Comparison of ENCODE assay signal across 1 cellular context in the genomic region with DNA sequence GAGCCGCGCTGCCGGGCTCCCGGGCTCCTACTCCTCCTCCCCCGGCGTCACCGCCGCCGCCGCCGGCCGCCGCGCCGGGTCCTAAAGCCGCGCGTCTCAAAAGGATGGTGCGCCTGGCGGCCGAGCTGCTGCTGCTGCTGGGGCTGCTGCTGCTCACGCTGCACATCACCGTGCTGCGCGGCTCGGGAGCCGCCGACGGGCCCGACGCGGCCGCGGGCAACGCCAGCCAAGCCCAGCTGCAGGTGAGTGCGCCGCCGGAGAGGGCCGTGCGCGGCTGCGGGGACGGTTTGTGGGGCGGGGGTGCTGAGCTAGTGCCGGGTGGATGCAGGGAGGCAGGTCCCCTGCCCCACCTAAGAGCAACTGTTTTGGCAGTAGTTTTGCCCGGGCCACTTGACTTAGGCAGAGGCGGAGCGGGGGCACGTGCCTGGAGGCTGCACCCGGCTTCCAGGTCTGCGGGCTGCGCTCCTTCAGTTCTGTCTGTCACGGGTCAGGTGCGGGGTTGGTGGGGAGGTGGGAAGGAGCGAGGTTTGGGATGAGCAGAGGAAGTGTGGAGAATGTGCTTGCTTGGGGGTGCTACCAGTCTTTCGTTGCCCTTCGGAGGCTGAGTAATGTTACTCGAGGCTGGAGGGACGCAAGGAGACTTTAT.
TF ChIP-seq lines count a peak whose summit lies in the region.

No MANE protein-coding gene starts in this region.

TF ChIP-seq in HepG2, 621 proteins besides CTCF, POLR2A, EP300 and RAD21 (continued from another document and continues in another):
- TF ChIP-seq MIER3 (CRISPR knock-in tag; IDR thresholded peaks at IDR 0.05; ENCODE audit: borderline replicate concordance) = no peak
- TF ChIP-seq RFXAP (CRISPR knock-in tag; IDR thresholded peaks at IDR 0.05; ENCODE audit: borderline replicate concordance) = peak; percentile 84; the same call in 1 of the 2 replicates
- TF ChIP-seq, protein P1, sequence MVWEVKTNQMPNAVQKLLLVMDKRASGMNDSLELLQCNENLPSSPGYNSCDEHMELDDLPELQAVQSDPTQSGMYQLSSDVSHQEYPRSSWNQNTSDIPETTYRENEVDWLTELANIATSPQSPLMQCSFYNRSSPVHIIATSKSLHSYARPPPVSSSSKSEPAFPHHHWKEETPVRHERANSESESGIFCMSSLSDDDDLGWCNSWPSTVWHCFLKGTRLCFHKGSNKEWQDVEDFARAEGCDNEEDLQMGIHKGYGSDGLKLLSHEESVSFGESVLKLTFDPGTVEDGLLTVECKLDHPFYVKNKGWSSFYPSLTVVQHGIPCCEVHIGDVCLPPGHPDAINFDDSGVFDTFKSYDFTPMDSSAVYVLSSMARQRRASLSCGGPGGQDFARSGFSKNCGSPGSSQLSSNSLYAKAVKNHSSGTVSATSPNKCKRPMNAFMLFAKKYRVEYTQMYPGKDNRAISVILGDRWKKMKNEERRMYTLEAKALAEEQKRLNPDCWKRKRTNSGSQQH (CRISPR knock-in tag; IDR thresholded peaks at IDR 0.05; ENCODE audit: low read depth) = no peak
- TF ChIP-seq PHF8 (CRISPR knock-in tag; IDR thresholded peaks at IDR 0.05) = 0 out of 2 replicates have a peak, but pooled peaks have one; percentile 18
- TF ChIP-seq, protein P2, sequence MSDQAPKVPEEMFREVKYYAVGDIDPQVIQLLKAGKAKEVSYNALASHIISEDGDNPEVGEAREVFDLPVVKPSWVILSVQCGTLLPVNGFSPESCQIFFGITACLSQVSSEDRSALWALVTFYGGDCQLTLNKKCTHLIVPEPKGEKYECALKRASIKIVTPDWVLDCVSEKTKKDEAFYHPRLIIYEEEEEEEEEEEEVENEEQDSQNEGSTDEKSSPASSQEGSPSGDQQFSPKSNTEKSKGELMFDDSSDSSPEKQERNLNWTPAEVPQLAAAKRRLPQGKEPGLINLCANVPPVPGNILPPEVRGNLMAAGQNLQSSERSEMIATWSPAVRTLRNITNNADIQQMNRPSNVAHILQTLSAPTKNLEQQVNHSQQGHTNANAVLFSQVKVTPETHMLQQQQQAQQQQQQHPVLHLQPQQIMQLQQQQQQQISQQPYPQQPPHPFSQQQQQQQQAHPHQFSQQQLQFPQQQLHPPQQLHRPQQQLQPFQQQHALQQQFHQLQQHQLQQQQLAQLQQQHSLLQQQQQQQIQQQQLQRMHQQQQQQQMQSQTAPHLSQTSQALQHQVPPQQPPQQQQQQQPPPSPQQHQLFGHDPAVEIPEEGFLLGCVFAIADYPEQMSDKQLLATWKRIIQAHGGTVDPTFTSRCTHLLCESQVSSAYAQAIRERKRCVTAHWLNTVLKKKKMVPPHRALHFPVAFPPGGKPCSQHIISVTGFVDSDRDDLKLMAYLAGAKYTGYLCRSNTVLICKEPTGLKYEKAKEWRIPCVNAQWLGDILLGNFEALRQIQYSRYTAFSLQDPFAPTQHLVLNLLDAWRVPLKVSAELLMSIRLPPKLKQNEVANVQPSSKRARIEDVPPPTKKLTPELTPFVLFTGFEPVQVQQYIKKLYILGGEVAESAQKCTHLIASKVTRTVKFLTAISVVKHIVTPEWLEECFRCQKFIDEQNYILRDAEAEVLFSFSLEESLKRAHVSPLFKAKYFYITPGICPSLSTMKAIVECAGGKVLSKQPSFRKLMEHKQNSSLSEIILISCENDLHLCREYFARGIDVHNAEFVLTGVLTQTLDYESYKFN (CRISPR knock-in tag; conservative IDR thresholded peaks at IDR 0.05) = no peak
- TF ChIP-seq RBM22 (optimal IDR thresholded peaks at IDR 0.05; ENCODE audit: low read length) = no peak
- peak; percentile 27 for TF ChIP-seq TAF15 (IDR thresholded peaks at IDR 0.05; ENCODE audit: low read depth, low read length, poor library complexity, severe bottlenecking)
- TF ChIP-seq IRX3 (CRISPR knock-in tag; IDR thresholded peaks at IDR 0.05; ENCODE audit: borderline replicate concordance, low read depth) = no peak
- TF ChIP-seq AKAP8 (CRISPR knock-in tag; IDR thresholded peaks at IDR 0.05) = no peak
- TF ChIP-seq KDM1A (CRISPR knock-in tag; IDR thresholded peaks at IDR 0.05) = peak; percentile 86
- 0 out of 2 replicates have a peak, but pooled peaks have one; percentile 41 for TF ChIP-seq REPIN1 (CRISPR knock-in tag; IDR thresholded peaks at IDR 0.05; ENCODE audit: borderline replicate concordance, low read depth)
- TF ChIP-seq, protein P3, sequence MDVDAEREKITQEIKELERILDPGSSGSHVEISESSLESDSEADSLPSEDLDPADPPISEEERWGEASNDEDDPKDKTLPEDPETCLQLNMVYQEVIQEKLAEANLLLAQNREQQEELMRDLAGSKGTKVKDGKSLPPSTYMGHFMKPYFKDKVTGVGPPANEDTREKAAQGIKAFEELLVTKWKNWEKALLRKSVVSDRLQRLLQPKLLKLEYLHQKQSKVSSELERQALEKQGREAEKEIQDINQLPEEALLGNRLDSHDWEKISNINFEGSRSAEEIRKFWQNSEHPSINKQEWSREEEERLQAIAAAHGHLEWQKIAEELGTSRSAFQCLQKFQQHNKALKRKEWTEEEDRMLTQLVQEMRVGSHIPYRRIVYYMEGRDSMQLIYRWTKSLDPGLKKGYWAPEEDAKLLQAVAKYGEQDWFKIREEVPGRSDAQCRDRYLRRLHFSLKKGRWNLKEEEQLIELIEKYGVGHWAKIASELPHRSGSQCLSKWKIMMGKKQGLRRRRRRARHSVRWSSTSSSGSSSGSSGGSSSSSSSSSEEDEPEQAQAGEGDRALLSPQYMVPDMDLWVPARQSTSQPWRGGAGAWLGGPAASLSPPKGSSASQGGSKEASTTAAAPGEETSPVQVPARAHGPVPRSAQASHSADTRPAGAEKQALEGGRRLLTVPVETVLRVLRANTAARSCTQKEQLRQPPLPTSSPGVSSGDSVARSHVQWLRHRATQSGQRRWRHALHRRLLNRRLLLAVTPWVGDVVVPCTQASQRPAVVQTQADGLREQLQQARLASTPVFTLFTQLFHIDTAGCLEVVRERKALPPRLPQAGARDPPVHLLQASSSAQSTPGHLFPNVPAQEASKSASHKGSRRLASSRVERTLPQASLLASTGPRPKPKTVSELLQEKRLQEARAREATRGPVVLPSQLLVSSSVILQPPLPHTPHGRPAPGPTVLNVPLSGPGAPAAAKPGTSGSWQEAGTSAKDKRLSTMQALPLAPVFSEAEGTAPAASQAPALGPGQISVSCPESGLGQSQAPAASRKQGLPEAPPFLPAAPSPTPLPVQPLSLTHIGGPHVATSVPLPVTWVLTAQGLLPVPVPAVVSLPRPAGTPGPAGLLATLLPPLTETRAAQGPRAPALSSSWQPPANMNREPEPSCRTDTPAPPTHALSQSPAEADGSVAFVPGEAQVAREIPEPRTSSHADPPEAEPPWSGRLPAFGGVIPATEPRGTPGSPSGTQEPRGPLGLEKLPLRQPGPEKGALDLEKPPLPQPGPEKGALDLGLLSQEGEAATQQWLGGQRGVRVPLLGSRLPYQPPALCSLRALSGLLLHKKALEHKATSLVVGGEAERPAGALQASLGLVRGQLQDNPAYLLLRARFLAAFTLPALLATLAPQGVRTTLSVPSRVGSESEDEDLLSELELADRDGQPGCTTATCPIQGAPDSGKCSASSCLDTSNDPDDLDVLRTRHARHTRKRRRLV (CRISPR knock-in tag; IDR thresholded peaks at IDR 0.05) = no peak
- TF ChIP-seq ZNF619 (CRISPR knock-in tag; IDR thresholded peaks at IDR 0.05) = no peak
- TF ChIP-seq STAT5B (CRISPR knock-in tag; IDR thresholded peaks at IDR 0.05) = 0 out of 2 replicates have a peak, but pooled peaks have one; percentile 60
- TF ChIP-seq, protein P4, sequence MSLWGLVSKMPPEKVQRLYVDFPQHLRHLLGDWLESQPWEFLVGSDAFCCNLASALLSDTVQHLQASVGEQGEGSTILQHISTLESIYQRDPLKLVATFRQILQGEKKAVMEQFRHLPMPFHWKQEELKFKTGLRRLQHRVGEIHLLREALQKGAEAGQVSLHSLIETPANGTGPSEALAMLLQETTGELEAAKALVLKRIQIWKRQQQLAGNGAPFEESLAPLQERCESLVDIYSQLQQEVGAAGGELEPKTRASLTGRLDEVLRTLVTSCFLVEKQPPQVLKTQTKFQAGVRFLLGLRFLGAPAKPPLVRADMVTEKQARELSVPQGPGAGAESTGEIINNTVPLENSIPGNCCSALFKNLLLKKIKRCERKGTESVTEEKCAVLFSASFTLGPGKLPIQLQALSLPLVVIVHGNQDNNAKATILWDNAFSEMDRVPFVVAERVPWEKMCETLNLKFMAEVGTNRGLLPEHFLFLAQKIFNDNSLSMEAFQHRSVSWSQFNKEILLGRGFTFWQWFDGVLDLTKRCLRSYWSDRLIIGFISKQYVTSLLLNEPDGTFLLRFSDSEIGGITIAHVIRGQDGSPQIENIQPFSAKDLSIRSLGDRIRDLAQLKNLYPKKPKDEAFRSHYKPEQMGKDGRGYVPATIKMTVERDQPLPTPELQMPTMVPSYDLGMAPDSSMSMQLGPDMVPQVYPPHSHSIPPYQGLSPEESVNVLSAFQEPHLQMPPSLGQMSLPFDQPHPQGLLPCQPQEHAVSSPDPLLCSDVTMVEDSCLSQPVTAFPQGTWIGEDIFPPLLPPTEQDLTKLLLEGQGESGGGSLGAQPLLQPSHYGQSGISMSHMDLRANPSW (CRISPR knock-in tag; IDR thresholded peaks at IDR 0.05; ENCODE audit: borderline replicate concordance) = no peak
- TF ChIP-seq ZNF572 (CRISPR knock-in tag; IDR thresholded peaks at IDR 0.05) = no peak
- no peak for TF ChIP-seq CENPX (CRISPR knock-in tag; IDR thresholded peaks at IDR 0.05)
- TF ChIP-seq, protein P5, sequence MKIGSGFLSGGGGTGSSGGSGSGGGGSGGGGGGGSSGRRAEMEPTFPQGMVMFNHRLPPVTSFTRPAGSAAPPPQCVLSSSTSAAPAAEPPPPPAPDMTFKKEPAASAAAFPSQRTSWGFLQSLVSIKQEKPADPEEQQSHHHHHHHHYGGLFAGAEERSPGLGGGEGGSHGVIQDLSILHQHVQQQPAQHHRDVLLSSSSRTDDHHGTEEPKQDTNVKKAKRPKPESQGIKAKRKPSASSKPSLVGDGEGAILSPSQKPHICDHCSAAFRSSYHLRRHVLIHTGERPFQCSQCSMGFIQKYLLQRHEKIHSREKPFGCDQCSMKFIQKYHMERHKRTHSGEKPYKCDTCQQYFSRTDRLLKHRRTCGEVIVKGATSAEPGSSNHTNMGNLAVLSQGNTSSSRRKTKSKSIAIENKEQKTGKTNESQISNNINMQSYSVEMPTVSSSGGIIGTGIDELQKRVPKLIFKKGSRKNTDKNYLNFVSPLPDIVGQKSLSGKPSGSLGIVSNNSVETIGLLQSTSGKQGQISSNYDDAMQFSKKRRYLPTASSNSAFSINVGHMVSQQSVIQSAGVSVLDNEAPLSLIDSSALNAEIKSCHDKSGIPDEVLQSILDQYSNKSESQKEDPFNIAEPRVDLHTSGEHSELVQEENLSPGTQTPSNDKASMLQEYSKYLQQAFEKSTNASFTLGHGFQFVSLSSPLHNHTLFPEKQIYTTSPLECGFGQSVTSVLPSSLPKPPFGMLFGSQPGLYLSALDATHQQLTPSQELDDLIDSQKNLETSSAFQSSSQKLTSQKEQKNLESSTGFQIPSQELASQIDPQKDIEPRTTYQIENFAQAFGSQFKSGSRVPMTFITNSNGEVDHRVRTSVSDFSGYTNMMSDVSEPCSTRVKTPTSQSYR (CRISPR knock-in tag; IDR thresholded peaks at IDR 0.05; ENCODE audit: borderline replicate concordance) = 0 out of 2 replicates have a peak, but pooled peaks have one; percentile 22
- TF ChIP-seq, protein P6, sequence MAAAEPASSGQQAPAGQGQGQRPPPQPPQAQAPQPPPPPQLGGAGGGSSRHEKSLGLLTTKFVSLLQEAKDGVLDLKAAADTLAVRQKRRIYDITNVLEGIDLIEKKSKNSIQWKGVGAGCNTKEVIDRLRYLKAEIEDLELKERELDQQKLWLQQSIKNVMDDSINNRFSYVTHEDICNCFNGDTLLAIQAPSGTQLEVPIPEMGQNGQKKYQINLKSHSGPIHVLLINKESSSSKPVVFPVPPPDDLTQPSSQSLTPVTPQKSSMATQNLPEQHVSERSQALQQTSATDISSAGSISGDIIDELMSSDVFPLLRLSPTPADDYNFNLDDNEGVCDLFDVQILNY (CRISPR knock-in tag; conservative IDR thresholded peaks at IDR 0.05) = peak; percentile 35; the same call in 1 of the 2 replicates
- TF ChIP-seq MATR3 (CRISPR knock-in tag; IDR thresholded peaks at IDR 0.05) = no peak
- TF ChIP-seq, protein P7, sequence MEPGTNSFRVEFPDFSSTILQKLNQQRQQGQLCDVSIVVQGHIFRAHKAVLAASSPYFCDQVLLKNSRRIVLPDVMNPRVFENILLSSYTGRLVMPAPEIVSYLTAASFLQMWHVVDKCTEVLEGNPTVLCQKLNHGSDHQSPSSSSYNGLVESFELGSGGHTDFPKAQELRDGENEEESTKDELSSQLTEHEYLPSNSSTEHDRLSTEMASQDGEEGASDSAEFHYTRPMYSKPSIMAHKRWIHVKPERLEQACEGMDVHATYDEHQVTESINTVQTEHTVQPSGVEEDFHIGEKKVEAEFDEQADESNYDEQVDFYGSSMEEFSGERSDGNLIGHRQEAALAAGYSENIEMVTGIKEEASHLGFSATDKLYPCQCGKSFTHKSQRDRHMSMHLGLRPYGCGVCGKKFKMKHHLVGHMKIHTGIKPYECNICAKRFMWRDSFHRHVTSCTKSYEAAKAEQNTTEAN (CRISPR knock-in tag; conservative IDR thresholded peaks at IDR 0.05) = 0 out of 2 replicates have a peak, but pooled peaks have one; percentile 29
- peak; percentile 67; the same call in 1 of the 2 replicates for TF ChIP-seq ZNF772 (CRISPR knock-in tag; IDR thresholded peaks at IDR 0.05)
- no peak for TF ChIP-seq ZNF333 (CRISPR knock-in tag; IDR thresholded peaks at IDR 0.05; ENCODE audit: borderline replicate concordance)
- peak; percentile 39; the same call in 1 of the 2 replicates for TF ChIP-seq ZNF124 (CRISPR knock-in tag; IDR thresholded peaks at IDR 0.05)
- TF ChIP-seq PHF20 (CRISPR knock-in tag; IDR thresholded peaks at IDR 0.05) = no peak
- TF ChIP-seq CCAR2 (optimal IDR thresholded peaks at IDR 0.05; ENCODE audit: low read depth, low read length) = no peak
- TF ChIP-seq ZNF335 (CRISPR knock-in tag; IDR thresholded peaks at IDR 0.05) = no peak
- TF ChIP-seq, protein P8, sequence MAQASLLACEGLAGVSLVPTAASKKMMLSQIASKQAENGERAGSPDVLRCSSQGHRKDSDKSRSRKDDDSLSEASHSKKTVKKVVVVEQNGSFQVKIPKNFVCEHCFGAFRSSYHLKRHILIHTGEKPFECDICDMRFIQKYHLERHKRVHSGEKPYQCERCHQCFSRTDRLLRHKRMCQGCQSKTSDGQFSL (CRISPR knock-in tag; IDR thresholded peaks at IDR 0.05) = no peak; the same call in 1 of the 2 replicates
- no peak for TF ChIP-seq ZNF674 (CRISPR knock-in tag; IDR thresholded peaks at IDR 0.05; ENCODE audit: low read depth)
- 0 out of 2 replicates have a peak, but pooled peaks have one; percentile 17 for TF ChIP-seq SP5 (CRISPR knock-in tag; IDR thresholded peaks at IDR 0.05; ENCODE audit: borderline replicate concordance, low read depth)
- TF ChIP-seq ZNF816 (CRISPR knock-in tag; IDR thresholded peaks at IDR 0.05; ENCODE audit: borderline replicate concordance) = no peak
